In genomic region chr4:152104846-152105462, GRCh38 we compare ENCODE assay signal across 1 cellular context.
TF ChIP-seq lines count a peak whose summit lies in the region.

No MANE protein-coding gene starts in this region.

TF ChIP-seq in SK-N-SH, 30 proteins besides CTCF, POLR2A, EP300 and RAD21:
- TF ChIP-seq MEF2A (IDR thresholded peaks at IDR 0.05; ENCODE audit: borderline replicate concordance, low read depth) (no peak), SMC3 (IDR thresholded peaks at IDR 0.05; ENCODE audit: low read depth, low read length) (no peak), FOSL2 (IDR thresholded peaks at IDR 0.05; ENCODE audit: borderline replicate concordance, low read depth) (no peak)
